15 cellular contexts compared by ENCODE assay signal in genomic region chr15:81253846-81254245, GRCh38. TPM values are rescaled to one million over a fixed set of nuclear protein-coding genes. Genes with fewer than 3 reads are reported as not detected.
DNase-seq lines count a peak whose midpoint lies in the region; ATAC-seq lines count a peak whose summit lies in the region.
"Had no signal": no experiment of that assay in that cellular context is flagged by ENCODE, and none has a peak within 500 bp of the region (broad histone marks: within the 10 kb centered on the region; RNA-seq: fewer than 3 reads in every experiment).

No MANE protein-coding gene starts in this region.

- H4K20me1 ChIP-seq in BLaER1, result no peaks in the 10 kb centered on the region

- DNase-seq in OCI-M1 (lab: John Stamatoyannopoulos, UW), result peak; percentile 19
- DNase-seq in astrocyte of the hippocampus (ENCODE audit: low read depth, low spot score), result peak; percentile 18
- no peak for DNase-seq in DMS53 treated with DMSO at 0.1 percent for 48 hours (lab: John Stamatoyannopoulos, UW; ENCODE audit: unreplicated experiment)
- no peak for DNase-seq in NCI-H1048 (lab: John Stamatoyannopoulos, UW)
- DNase-seq: Calu3; CD4-positive, CD25-positive, alpha-beta regulatory T cell; DMS 273 treated with DMSO at 0.1 percent for 48 hours; DMS79; HFFc6 had no signal

- ATAC-seq in HG02763 (IDR thresholded peaks at IDR 0.05; ENCODE audit: unreplicated experiment) (no peak), GM21390 (IDR thresholded peaks at IDR 0.05; ENCODE audit: unreplicated experiment) (no peak)
- ATAC-seq: GM12878 had no signal

- no peak overlapping the region for H3K4me3 ChIP-seq in BLaER1
- no peak overlapping the region for H3K4me3 ChIP-seq in mesodermal cell (ENCODE audit: extremely low read depth, insufficient read depth, low read length, poor library complexity, severe bottlenecking)
- H3K4me3 ChIP-seq: GM12878 had no signal

- H3K27ac ChIP-seq in BLaER1 (no peak overlapping the region), mesodermal cell (ENCODE audit: low read depth, low read length, severe bottlenecking) (peak overlapping the region; percentile 68)
- H3K27ac ChIP-seq: 22Rv1 had no signal

- H3K9ac ChIP-seq in BLaER1, result no peak overlapping the region

- WGBS in mesodermal cell (ENCODE audit: insufficient coverage in 2 of 2), 2 experiments, result 83% methylated on average over 2 of the region's 2 CpGs; no CpG with 5 or more reads in 1 of the 2 experiments

- peak overlapping the region; percentile 49 for H3K4me2 ChIP-seq in BLaER1

- H3K4me1 ChIP-seq in BLaER1 (peaks cover 19% of the 10 kb centered on the region), mesodermal cell (ENCODE audit: control insufficient read depth, insufficient read depth, low read length, poor library complexity, severe bottlenecking) (peaks cover 7% of the 10 kb centered on the region)

- H3K36me3 ChIP-seq in BLaER1, result no peaks in the 10 kb centered on the region
- H3K36me3 ChIP-seq in mesodermal cell (ENCODE audit: control insufficient read depth, insufficient read depth, low read length), result no peaks in the 10 kb centered on the region

- no peaks in the 10 kb centered on the region for H3K27me3 ChIP-seq in BLaER1

- H3K9me3 ChIP-seq in BLaER1 (peaks cover 9% of the 10 kb centered on the region), mesodermal cell (ENCODE audit: control insufficient read depth, low read length) (no peaks in the 10 kb centered on the region)

RNA-seq across cellular contexts. Expression of gene IL16, which starts 57.2 kb away (rescaled TPM):
- 4.7 TPM for polyA plus RNA-seq in mesodermal cell (2013, experiment 1 of 2)
- polyA plus RNA-seq in mesodermal cell (2013, experiment 2 of 2), result 2.4 TPM

Comparison
In these comparisons a context has a peak if more than half of its experiments do, and no peak if none do; other contexts are left out.
1. DNase-seq: peak in OCI-M1 (single experiment) and astrocyte of the hippocampus (single experiment); none in DMS53 treated with DMSO at 0.1 percent for 48 hours (single experiment) and NCI-H1048 (single experiment).